Comparison of ENCODE assay signal across 9 cellular contexts in genomic region chr1:9787702-9788101, GRCh38. TPM values are rescaled to one million over a fixed set of nuclear protein-coding genes. Genes with fewer than 3 reads are reported as not detected.
DNase-seq lines count a peak whose midpoint lies in the region; ATAC-seq and TF ChIP-seq lines count a peak whose summit lies in the region.
"Had no signal": no experiment of that assay in that cellular context is flagged by ENCODE, and none has a peak within 500 bp of the region (broad histone marks: within the 10 kb centered on the region; RNA-seq: fewer than 3 reads in every experiment).

No MANE protein-coding gene starts in this region.

- peaks cover 0 to 7% of the 10 kb centered on the region in 2 donors for H3K36me3 Mint-ChIP-seq in CD14-positive monocyte
- H3K36me3 Mint-ChIP-seq in T-helper 1 cell treated with Interleukin-12 subunit alpha and Interleukin-12 subunit beta and Interleukin-4 antibody, amounts not matched to agents 30 μg/mL and 1 μg/mL, for 36 hours (ENCODE audit: low read depth), result peaks cover 14% of the 10 kb centered on the region
- peaks cover 10% of the 10 kb centered on the region for H3K36me3 Mint-ChIP-seq in dendritic cell treated with granulocyte-macrophage colony-stimulating factor and Interleukin-4, amounts not matched to agents 40 ng/mL and 50 ng/mL, for 4 days (ENCODE audit: low read depth)

- H3K4me1 Mint-ChIP-seq in CD14-positive monocyte, result peaks cover 19% of the 10 kb centered on the region
- H3K4me1 Mint-ChIP-seq in T-helper 1 cell treated with Interleukin-12 subunit alpha and Interleukin-12 subunit beta and Interleukin-4 antibody, amounts not matched to agents 30 μg/mL and 1 μg/mL, for 36 hours (ENCODE audit: low read depth), result peaks cover 24% of the 10 kb centered on the region
- H3K4me1 Mint-ChIP-seq in dendritic cell treated with granulocyte-macrophage colony-stimulating factor and Interleukin-4, amounts not matched to agents 40 ng/mL and 50 ng/mL, for 4 days (ENCODE audit: low read depth), result peaks cover 20% of the 10 kb centered on the region

- H3K9me3 Mint-ChIP-seq in CD14-positive monocyte, result peaks cover 0 to 4% (median 0%) of the 10 kb centered on the region in 7 donors
- no peaks in the 10 kb centered on the region for H3K9me3 Mint-ChIP-seq in T-helper 1 cell treated with Interleukin-12 subunit alpha and Interleukin-12 subunit beta and Interleukin-4 antibody, amounts not matched to agents 30 μg/mL and 1 μg/mL, for 36 hours
- H3K9me3 Mint-ChIP-seq in dendritic cell treated with granulocyte-macrophage colony-stimulating factor and Interleukin-4, amounts not matched to agents 40 ng/mL and 50 ng/mL, for 4 days, result no peaks in the 10 kb centered on the region

- peak overlapping the region; percentile 71 to 91 (median 84) for H3K27ac Mint-ChIP-seq in CD14-positive monocyte
- peak overlapping the region; percentile 83 for H3K27ac Mint-ChIP-seq in T-helper 1 cell treated with Interleukin-12 subunit alpha and Interleukin-12 subunit beta and Interleukin-4 antibody, amounts not matched to agents 30 μg/mL and 1 μg/mL, for 36 hours
- H3K27ac Mint-ChIP-seq in dendritic cell treated with granulocyte-macrophage colony-stimulating factor and Interleukin-4, amounts not matched to agents 40 ng/mL and 50 ng/mL, for 4 days, result peak overlapping the region; percentile 75

- ATAC-seq in GM21825 (IDR thresholded peaks at IDR 0.05; ENCODE audit: unreplicated experiment) (peak; percentile 79), HG03025 (IDR thresholded peaks at IDR 0.05; ENCODE audit: low FRiP score, unreplicated experiment) (no peak), HG03565 (IDR thresholded peaks at IDR 0.05; ENCODE audit: unreplicated experiment) (no peak)

- TF ChIP-seq CTCF in CD14-positive monocyte (IDR thresholded peaks at IDR 0.05), result no peak

- DNase-seq in CD14-positive monocyte (ENCODE audit: low spot score), result no peak
- no peak for DNase-seq in NCI-H1417 treated with DMSO at 0.1 percent for 48 hours (lab: John Stamatoyannopoulos, UW)
- no peak for DNase-seq in dedifferentiated amniotic fluid mesenchymal stem cell (ENCODE audit: extremely low spot score)
- DNase-seq: NCI-H69 had no signal

- no peaks in the 10 kb centered on the region for H3K27me3 Mint-ChIP-seq in CD14-positive monocyte (ENCODE audit: low read depth in 3 of 3)
- no peaks in the 10 kb centered on the region for H3K27me3 Mint-ChIP-seq in T-helper 1 cell treated with Interleukin-12 subunit alpha and Interleukin-12 subunit beta and Interleukin-4 antibody, amounts not matched to agents 30 μg/mL and 1 μg/mL, for 36 hours (ENCODE audit: low read depth)
- H3K27me3 Mint-ChIP-seq in dendritic cell treated with granulocyte-macrophage colony-stimulating factor and Interleukin-4, amounts not matched to agents 40 ng/mL and 50 ng/mL, for 4 days, result no peaks in the 10 kb centered on the region

- intact Hi-C loops in CD14-positive monocyte (cut with micrococcal nuclease), result no loop called here
- intact Hi-C loops in dendritic cell treated with granulocyte-macrophage colony-stimulating factor and Interleukin-4, amounts not matched to agents 40 ng/mL and 50 ng/mL, for 4 days (cut with micrococcal nuclease), result no loop called here

- peak overlapping the region; percentile 47 to 67 for H3K4me3 Mint-ChIP-seq in CD14-positive monocyte
- H3K4me3 Mint-ChIP-seq in T-helper 1 cell treated with Interleukin-12 subunit alpha and Interleukin-12 subunit beta and Interleukin-4 antibody, amounts not matched to agents 30 μg/mL and 1 μg/mL, for 36 hours, result peak overlapping the region; percentile 54
- peak overlapping the region; percentile 46 for H3K4me3 Mint-ChIP-seq in dendritic cell treated with granulocyte-macrophage colony-stimulating factor and Interleukin-4, amounts not matched to agents 40 ng/mL and 50 ng/mL, for 4 days

RNA-seq across cellular contexts. Expression of gene CLSTN1, which starts 36.1 kb away (rescaled TPM):
- 1 to 10 TPM; 5.2 to 5.3 TPM for polyA plus RNA-seq in CD14-positive monocyte
